In genomic region chr4:141075553-141075952, GRCh38 we compare ENCODE assay signal across 23 cellular contexts. TPM values are rescaled to one million over a fixed set of nuclear protein-coding genes. Genes with fewer than 3 reads are reported as not detected.
DNase-seq lines count a peak whose midpoint lies in the region; ATAC-seq, FAIRE-seq and TF ChIP-seq lines count a peak whose summit lies in the region.
"Had no signal": no experiment of that assay in that cellular context is flagged by ENCODE, and none has a peak within 500 bp of the region (broad histone marks: within the 10 kb centered on the region; RNA-seq: fewer than 3 reads in every experiment).

No MANE protein-coding gene starts in this region.

- H2AK5ac ChIP-seq in IMR-90 (ENCODE audit: low read depth, low read length): no peak overlapping the region

- no peaks in the 10 kb centered on the region for H3K79me2 ChIP-seq in HepG2 (ENCODE audit: insufficient read depth, low read length)
- H3K79me2 ChIP-seq in K562 (ENCODE audit: control insufficient read depth, insufficient read depth, low read length): no peaks in the 10 kb centered on the region

- H3K27ac ChIP-seq in HepG2 (ENCODE audit: extremely low read length, insufficient read depth, low read length) (no peak overlapping the region), right lobe of liver (no peak overlapping the region), IMR-90 (ENCODE audit: insufficient read depth, low read length) (no peak overlapping the region), K562 (ENCODE audit: extremely low read depth, low read depth, low read length) (no peak overlapping the region)
- no peak overlapping the region for H3K27ac ChIP-seq in CD8-positive, alpha-beta T cell (ENCODE audit: low read depth, low read length)
- H3K27ac ChIP-seq: BLaER1 had no signal

- dilution Hi-C loops in IMR-90 (cut with HindIII; ENCODE audit: low sequenced_read_pairs, unreplicated experiment): no loop called here

- peaks cover 0 to 5% of the 10 kb centered on the region in 2 experiments; a peak in 1 of 4 replicates for H3K79me1 ChIP-seq in IMR-90 (ENCODE audit: low read depth in 1 of 2, low read length in 2 of 2)

- no peak overlapping the region for H2BK120ac ChIP-seq in IMR-90 (ENCODE audit: low read depth, low read length)

- no peaks in the 10 kb centered on the region for H3K9me1 ChIP-seq in IMR-90 (ENCODE audit: insufficient read depth, low read length)
- H3K9me1 ChIP-seq in K562 (ENCODE audit: control insufficient read depth, insufficient read depth, low read length): no peaks in the 10 kb centered on the region

- FAIRE-seq in HepG2 (lab: Jason Lieb, UNC) (no peak), K562 (lab: Jason Lieb, UNC) (no peak)
- FAIRE-seq: A204.1, D721Med, G401.6, GM12891, GM19239 had no signal

- H3K27me3 Mint-ChIP-seq in CD8-positive, alpha-beta T cell (ENCODE audit: low read depth): no peaks in the 10 kb centered on the region
- no peaks in the 10 kb centered on the region for H3K27me3 Mint-ChIP-seq in glutamatergic neuron (ENCODE audit: unreplicated experiment)

- no peak overlapping the region for H3K27ac Mint-ChIP-seq in CD8-positive, alpha-beta T cell
- no peak overlapping the region for H3K27ac Mint-ChIP-seq in glutamatergic neuron (ENCODE audit: unreplicated experiment)
- H3K27ac Mint-ChIP-seq: CD14-positive monocyte; CD4-positive, alpha-beta memory T cell; CD4-positive, CD25-positive, alpha-beta regulatory T cell had no signal

- no peak overlapping the region for H2AFZ ChIP-seq in HepG2 (ENCODE audit: low read length)
- no peak overlapping the region for H2AFZ ChIP-seq in IMR-90 (replicated peaks; ENCODE audit: low read length, poor library complexity)
- H2AFZ ChIP-seq in K562 (ENCODE audit: low read depth, low read length): no peak overlapping the region

- H3K27me3 ChIP-seq in HepG2 (ENCODE audit: control insufficient read depth in 1 of 2, insufficient read depth in 2 of 2, low read length in 2 of 2): 0 out of 5 replicates have a peak, but pooled peaks cover 0 to 1% of the 10 kb centered on the region in 2 experiments
- H3K27me3 ChIP-seq in right lobe of liver: no peaks in the 10 kb centered on the region
- H3K27me3 ChIP-seq in IMR-90 (ENCODE audit: control insufficient read depth, insufficient read depth, low read length): no peaks in the 10 kb centered on the region
- H3K27me3 ChIP-seq in K562 (ENCODE audit: control insufficient read depth in 2 of 2, insufficient read depth in 2 of 2, low read length in 2 of 2): no peaks in the 10 kb centered on the region
- no peaks in the 10 kb centered on the region for H3K27me3 ChIP-seq in CD8-positive, alpha-beta T cell (ENCODE audit: insufficient read depth, low read length)
- H3K27me3 ChIP-seq: BE2C, BLaER1 had no signal

- H3K4me2 ChIP-seq in HepG2 (ENCODE audit: low read depth, low read length) (no peak overlapping the region), IMR-90 (ENCODE audit: low read depth, low read length) (no peak overlapping the region), K562 (ENCODE audit: insufficient read depth, low read length) (no peak overlapping the region)
- H3K4me2 ChIP-seq: BLaER1 had no signal

- TF ChIP-seq RAD21 in HepG2 (CRISPR knock-in tag; IDR thresholded peaks at IDR 0.05): no peak
- no peak for TF ChIP-seq RAD21 in IMR-90 (IDR thresholded peaks at IDR 0.05; ENCODE audit: low read length)
- no peak for TF ChIP-seq RAD21 in K562 (CRISPR knock-in tag; conservative IDR thresholded peaks at IDR 0.05 in 1 of 2, IDR thresholded peaks at IDR 0.05 in 1 of 2)

- no peak overlapping the region for H2BK20ac ChIP-seq in IMR-90 (ENCODE audit: low read depth, low read length)

- H3K36me3 ChIP-seq in HepG2 (replicated peaks in 1 of 2; ENCODE audit: control insufficient read depth in 1 of 2, insufficient read depth in 2 of 2, low read length in 2 of 2): no peaks in the 10 kb centered on the region
- no peaks in the 10 kb centered on the region for H3K36me3 ChIP-seq in right lobe of liver
- no peaks in the 10 kb centered on the region for H3K36me3 ChIP-seq in IMR-90 (ENCODE audit: control insufficient read depth, insufficient read depth, low read length)
- no peaks in the 10 kb centered on the region for H3K36me3 ChIP-seq in K562 (ENCODE audit: control insufficient read depth, insufficient read depth, low read length)
- no peaks in the 10 kb centered on the region for H3K36me3 ChIP-seq in CD8-positive, alpha-beta T cell (ENCODE audit: insufficient read depth, low read length)
- H3K36me3 ChIP-seq: BE2C, BLaER1 had no signal

- H3K9me3 ChIP-seq in HepG2 (ENCODE audit: low read length) (no peaks in the 10 kb centered on the region), right lobe of liver (no peaks in the 10 kb centered on the region), IMR-90 (ENCODE audit: control insufficient read depth, insufficient read depth, low read length) (no peaks in the 10 kb centered on the region), K562 (replicated peaks; ENCODE audit: control insufficient read depth, insufficient read depth, low read depth, low read length) (no peaks in the 10 kb centered on the region)
- no peaks in the 10 kb centered on the region for H3K9me3 ChIP-seq in CD8-positive, alpha-beta T cell (ENCODE audit: low read length)
- H3K9me3 ChIP-seq: BE2C, BLaER1, Caco-2 had no signal

- no peak overlapping the region for H3K18ac ChIP-seq in IMR-90 (ENCODE audit: low read depth, low read length)

- ATAC-seq in HepG2: no peak
- no peak for ATAC-seq in right lobe of liver
- ATAC-seq in IMR-90 (ENCODE audit: low read depth): no peak
- no peak for ATAC-seq in K562
- no peak for ATAC-seq in CD8-positive, alpha-beta T cell

- intact Hi-C loops in HepG2 (cut with micrococcal nuclease; ENCODE audit: unreplicated experiment) (no loop called here), right lobe of liver (cut with DNase I) (no loop called here), IMR-90 (cut with micrococcal nuclease) (no loop called here), K562 (cut with micrococcal nuclease) (no loop called here)
- intact Hi-C loops in CD8-positive, alpha-beta T cell (cut with DNase I, micrococcal nuclease): no loop called here

- no peak overlapping the region for H3K4me3 Mint-ChIP-seq in CD8-positive, alpha-beta T cell
- no peak overlapping the region for H3K4me3 Mint-ChIP-seq in glutamatergic neuron (ENCODE audit: unreplicated experiment)
- H3K4me3 Mint-ChIP-seq: CD14-positive monocyte; CD4-positive, alpha-beta memory T cell; CD4-positive, CD25-positive, alpha-beta regulatory T cell had no signal

- H3K56ac ChIP-seq in IMR-90 (ENCODE audit: extremely low read depth, insufficient read depth, low read length): no peak overlapping the region

- H3K9ac ChIP-seq in HepG2 (ENCODE audit: insufficient read depth, low read depth, low read length) (no peak overlapping the region), IMR-90 (ENCODE audit: low read depth, low read length) (no peak overlapping the region), K562 (ENCODE audit: insufficient read depth in 1 of 2, low read depth in 2 of 2, low read length in 2 of 2) (no peak overlapping the region)
- H3K9ac ChIP-seq: BLaER1 had no signal

- no peak overlapping the region for H2AK9ac ChIP-seq in IMR-90 (replicated peaks; ENCODE audit: low read depth, low read length, poor library complexity)

- in situ Hi-C loops in HepG2 (cut with HindIII; ENCODE audit: extremely low pct_ligation_motif_present, low pct_unique_long_range_greater_than_20kb): no loop called here
- in situ Hi-C loops in IMR-90 (cut with MboI; ENCODE audit: low sequenced_read_pairs): no loop called here
- in situ Hi-C loops in K562 (cut with MboI): no loop called here

- H4K20me1 ChIP-seq in HepG2 (ENCODE audit: insufficient read depth, low read length) (no peaks in the 10 kb centered on the region), IMR-90 (ENCODE audit: insufficient read depth, low read length) (no peaks in the 10 kb centered on the region), K562 (replicated peaks; ENCODE audit: control insufficient read depth, insufficient read depth, low read length) (no peaks in the 10 kb centered on the region)
- H4K20me1 ChIP-seq: BLaER1 had no signal

- H3K36me3 Mint-ChIP-seq in CD8-positive, alpha-beta T cell: no peaks in the 10 kb centered on the region
- H3K36me3 Mint-ChIP-seq in glutamatergic neuron (ENCODE audit: unreplicated experiment): no peaks in the 10 kb centered on the region
- H3K36me3 Mint-ChIP-seq: CD14-positive monocyte; CD4-positive, alpha-beta memory T cell; CD4-positive, CD25-positive, alpha-beta regulatory T cell had no signal

- DNase-seq in HepG2 (ENCODE audit: low spot score): no peak
- no peak for DNase-seq in right lobe of liver
- no peak for DNase-seq in IMR-90
- DNase-seq in K562 (ENCODE audit: extremely low read depth in 1 of 4, low spot score in 3 of 4): no peak
- no peak for DNase-seq in NCI-H1092 treated with DMSO at 0.1 percent for 48 hours (lab: John Stamatoyannopoulos, UW)
- DNase-seq in CD8-positive, alpha-beta T cell: no peak
- DNase-seq in glutamatergic neuron: no peak
- DNase-seq: 8988T; AML-193; BE2C; Caco-2; Calu3; CD4-positive, alpha-beta memory T cell; CD4-positive, CD25-positive, alpha-beta regulatory T cell; DMS79 treated with DMSO at 0.1 percent for 48 hours; GF-D8 had no signal

- no peak overlapping the region for H4K91ac ChIP-seq in IMR-90 (ENCODE audit: insufficient read depth, low read depth, low read length)

- H4K5ac ChIP-seq in IMR-90 (ENCODE audit: low read depth, low read length): no peak overlapping the region

- no peaks in the 10 kb centered on the region for H3K4me1 Mint-ChIP-seq in CD8-positive, alpha-beta T cell (ENCODE audit: low read depth)
- H3K4me1 Mint-ChIP-seq in glutamatergic neuron (ENCODE audit: low read depth, unreplicated experiment): peaks cover 9% of the 10 kb centered on the region
- H3K4me1 Mint-ChIP-seq: CD4-positive, alpha-beta memory T cell; CD4-positive, CD25-positive, alpha-beta regulatory T cell had no signal

- H3K14ac ChIP-seq in IMR-90 (replicated peaks; ENCODE audit: low read depth, low read length): no peak overlapping the region

- no peak overlapping the region for H3K4ac ChIP-seq in IMR-90 (ENCODE audit: low read depth, low read length)

- TF ChIP-seq EP300 in HepG2 (IDR thresholded peaks at IDR 0.05; ENCODE audit: low read depth in 2 of 2, low read length in 2 of 2) (no peak), HepG2 (CRISPR knock-in tag; IDR thresholded peaks at IDR 0.05; ENCODE audit: borderline replicate concordance) (no peak), K562 (IDR thresholded peaks at IDR 0.05; ENCODE audit: low read length) (no peak)

- POLR2A ChIA-PET in HepG2 (lab: Yijun Ruan, JAX) (no interaction called here), IMR-90 (lab: Charles Lee; ENCODE audit: unreplicated experiment) (no interaction called here), K562 (lab: Yijun Ruan, JAX) (no interaction called here)
- POLR2A ChIA-PET in CD8-positive, alpha-beta T cell (lab: Charles Lee): no interaction called here

- no peak for TF ChIP-seq CTCF in HepG2 (CRISPR knock-in tag; IDR thresholded peaks at IDR 0.05)
- TF ChIP-seq CTCF in right lobe of liver (IDR thresholded peaks at IDR 0.05): no peak
- no peak for TF ChIP-seq CTCF in IMR-90 (conservative IDR thresholded peaks at IDR 0.05; ENCODE audit: low read depth, low read length)
- no peak for TF ChIP-seq CTCF in K562 (IDR thresholded peaks at IDR 0.05 in 2 of 3, conservative IDR thresholded peaks at IDR 0.05 in 1 of 3; ENCODE audit: insufficient read depth in 2 of 3, low read depth in 1 of 3, low read length in 3 of 3)
- no peak for TF ChIP-seq CTCF in CD8-positive, alpha-beta T cell (IDR thresholded peaks at IDR 0.05)
- no peak for TF ChIP-seq CTCF in glutamatergic neuron (IDR thresholded peaks at IDR 0.05; ENCODE audit: partially characterized antibody, unreplicated experiment)

- TF ChIP-seq POLR2A in HepG2 (IDR thresholded peaks at IDR 0.05; ENCODE audit: insufficient read depth in 1 of 2, low read depth in 2 of 2, low read length in 2 of 2) (no peak), right lobe of liver (IDR thresholded peaks at IDR 0.05) (no peak), IMR-90 (IDR thresholded peaks at IDR 0.05; ENCODE audit: low read depth, low read length) (no peak), K562 (conservative IDR thresholded peaks at IDR 0.05) (no peak)

- BruUV-seq in HepG2 (replicated peaks; lab: Mats Ljungman, UMichigan) (no TSS peak), IMR-90 (replicated peaks; lab: Mats Ljungman, UMichigan) (no TSS peak), K562 (replicated peaks; lab: Mats Ljungman, UMichigan) (no TSS peak)

- H4K8ac ChIP-seq in IMR-90 (ENCODE audit: low read depth in 2 of 2, low read length in 2 of 2): no peak overlapping the region

- no peak overlapping the region for H2BK5ac ChIP-seq in IMR-90 (ENCODE audit: low read depth, low read length, poor library complexity, severe bottlenecking)

- no peak overlapping the region for H3K4me3 ChIP-seq in HepG2 (replicated peaks in 1 of 3; ENCODE audit: insufficient read depth in 1 of 3, low read depth in 2 of 3, low read length in 3 of 3)
- H3K4me3 ChIP-seq in right lobe of liver: no peak overlapping the region
- H3K4me3 ChIP-seq in IMR-90 (ENCODE audit: insufficient read depth, low read depth, low read length): no peak overlapping the region
- no peak overlapping the region for H3K4me3 ChIP-seq in K562
- H3K4me3 ChIP-seq in CD8-positive, alpha-beta T cell (ENCODE audit: low read depth, low read length): no peak overlapping the region
- H3K4me3 ChIP-seq: BLaER1 had no signal

- CTCF ChIA-PET in HepG2 (lab: Yijun Ruan, JAX; ENCODE audit: low intra/inter-chr PET ratio, low total read pairs) (no interaction called here), IMR-90 (lab: Yijun Ruan, JAX) (no interaction called here), K562 (lab: Yijun Ruan, JAX; ENCODE audit: low intra/inter-chr PET ratio) (no interaction called here)
- CTCF ChIA-PET in CD8-positive, alpha-beta T cell (lab: Charles Lee): no interaction called here

- no peaks in the 10 kb centered on the region for H3K9me3 Mint-ChIP-seq in CD8-positive, alpha-beta T cell
- H3K9me3 Mint-ChIP-seq in glutamatergic neuron (ENCODE audit: unreplicated experiment): peaks cover under 1% of the 10 kb centered on the region
- H3K9me3 Mint-ChIP-seq: CD14-positive monocyte; CD4-positive, alpha-beta memory T cell had no signal

- H3K4me1 ChIP-seq in HepG2 (ENCODE audit: insufficient read depth, low read length): no peaks in the 10 kb centered on the region
- no peaks in the 10 kb centered on the region for H3K4me1 ChIP-seq in right lobe of liver
- H3K4me1 ChIP-seq in IMR-90 (ENCODE audit: control insufficient read depth, insufficient read depth, low read length): peaks cover 3% of the 10 kb centered on the region; the same call in 1 of the 2 replicates
- no peaks in the 10 kb centered on the region for H3K4me1 ChIP-seq in K562 (replicated peaks in 1 of 2; ENCODE audit: control insufficient read depth in 2 of 2, insufficient read depth in 2 of 2, low read length in 2 of 2)
- H3K4me1 ChIP-seq in CD8-positive, alpha-beta T cell (ENCODE audit: insufficient read depth, low read length): no peaks in the 10 kb centered on the region
- H3K4me1 ChIP-seq: BLaER1, Caco-2 had no signal

- H2BK15ac ChIP-seq in IMR-90 (ENCODE audit: low read depth, low read length): no peak overlapping the region

- no peak overlapping the region for H3K23ac ChIP-seq in IMR-90 (ENCODE audit: low read depth, low read length)

RNA-seq across cellular contexts. Expression of gene RNF150, which starts 57.7 kb away (rescaled TPM):
- total RNA-seq in HepG2 (2016; rRNA removed; fragmentation: Illumina TruSeq; extraction: Trizol) (0.02 TPM in 1 of 2 replicates, not detected in the other), right lobe of liver (1 to 10 TPM; 1.2 to 1.8 (median 1.5) TPM), IMR-90 (2012; rRNA removed) (10.6 and 18.1 TPM in 2 replicates), K562 (2014; rRNA removed) (not detected in 2 replicates), K562 (2014; rRNA removed; fragmentation: Illumina TruSeq; extraction: Trizol) (not detected in 2 replicates), K562 (2015; rRNA removed; fragmentation: Illumina TruSeq; extraction: Trizol) (not detected in 2 replicates), K562 (2021) (0.04 and 0.09 TPM in 2 replicates), glutamatergic neuron (ENCODE audit: unreplicated experiment) (23.3 TPM)
- total RNA-seq in HepG2 (2016; cell fraction: cytosol; rRNA removed; fragmentation: Illumina TruSeq; extraction: Trizol; ENCODE audit: low read depth): 0.51 TPM in 1 of 2 replicates, not detected in the other
- total RNA-seq in HepG2 (2016; cell fraction: insoluble cytoplasmic fraction; rRNA removed; fragmentation: Illumina TruSeq; extraction: Trizol): 0.06 TPM in 1 of 2 replicates, not detected in the other
- total RNA-seq in HepG2 (2016; cell fraction: membrane; rRNA removed; fragmentation: Illumina TruSeq; extraction: Trizol): not detected in 2 replicates
- 0.09 TPM in 1 of 2 replicates, not detected in the other for total RNA-seq in HepG2 (2016; cell fraction: nucleus; rRNA removed; fragmentation: Illumina TruSeq; extraction: Trizol)
- polyA plus RNA-seq in HepG2 (2011; rRNA removed) (0.03 and 0.08 TPM in 2 replicates), IMR-90 (2012; rRNA removed) (6.2 and 6.6 TPM in 2 replicates), K562 (2011; rRNA removed) (not detected in 2 replicates), K562 (2014; fragmentation: Illumina TruSeq; extraction: Trizol) (not detected in 2 replicates), K562 (2014; fragmentation: Nextera tagmentation; extraction: Ambion mirVana) (not detected), K562 (2014; rRNA removed) (not detected in 2 replicates)
- under 0.01 TPM in 1 of 2 replicates, not detected in the other for polyA plus RNA-seq in HepG2 (2011; cell fraction: cytosol; rRNA removed)
- 0.07 TPM in 1 of 2 replicates, not detected in the other for polyA plus RNA-seq in HepG2 (2011; cell fraction: nucleus; rRNA removed)
- polyA plus RNA-seq in HepG2 (2012): 0.01 TPM in 1 of 2 replicates, not detected in the other
- not detected in 2 replicates for polyA plus RNA-seq in HepG2 (2016; cell fraction: cytosol; fragmentation: Illumina TruSeq; extraction: Trizol; ENCODE audit: low read depth)
- polyA plus RNA-seq in HepG2 (2016; cell fraction: insoluble cytoplasmic fraction; fragmentation: Illumina TruSeq; extraction: Trizol; ENCODE audit: low read depth): not detected in 2 replicates
- polyA plus RNA-seq in HepG2 (2016; cell fraction: membrane; fragmentation: Illumina TruSeq; extraction: Trizol; ENCODE audit: low read depth): not detected in 2 replicates
- polyA plus RNA-seq in HepG2 (2016; cell fraction: nucleus; fragmentation: Illumina TruSeq; extraction: Trizol; ENCODE audit: insufficient read depth, low read depth): 0.04 TPM in 1 of 2 replicates, not detected in the other
- not detected in 2 replicates for polyA minus RNA-seq in HepG2 (2011; rRNA and poly(A)+ RNA removed; ENCODE audit: low replicate concordance)
- polyA minus RNA-seq in HepG2 (2011; cell fraction: cytosol; rRNA and poly(A)+ RNA removed): not detected in 2 replicates
- polyA minus RNA-seq in HepG2 (2011; cell fraction: nucleus; rRNA and poly(A)+ RNA removed): under 0.01 TPM in 1 of 2 replicates, not detected in the other
- 3.6 and 8.7 TPM in 2 replicates for polyA plus RNA-seq in IMR-90 (2012; cell fraction: cytosol; rRNA removed)
- polyA plus RNA-seq in IMR-90 (2012; cell fraction: nucleus; rRNA removed; ENCODE audit: low replicate concordance): 5.9 and 7.3 TPM in 2 replicates
- total RNA-seq in K562 (2011; cell fraction: chromatin; rRNA removed; ENCODE audit: low replicate concordance): not detected in 2 replicates
- total RNA-seq in K562 (2011; cell fraction: nucleolus; rRNA removed): not detected in 2 replicates
- total RNA-seq in K562 (2011; cell fraction: nucleoplasm; rRNA removed): not detected in 2 replicates
- polyA plus RNA-seq in K562 (2011; cell fraction: cytosol; rRNA removed): not detected in 2 replicates
- polyA plus RNA-seq in K562 (2011; cell fraction: nucleus; rRNA removed): not detected in 2 replicates
- polyA plus RNA-seq in K562 (2012): not detected in 2 replicates
- polyA minus RNA-seq in K562 (2011; rRNA and poly(A)+ RNA removed): not detected in 2 replicates
- not detected in 2 replicates for polyA minus RNA-seq in K562 (2011; cell fraction: cytosol; rRNA and poly(A)+ RNA removed)
- not detected in 2 replicates for polyA minus RNA-seq in K562 (2011; cell fraction: nucleus; rRNA and poly(A)+ RNA removed)
- not detected for total RNA-seq in CD8-positive, alpha-beta T cell
- total RNA-seq: CD4-positive, alpha-beta memory T cell had no signal
- polyA plus RNA-seq: CD4-positive, alpha-beta memory T cell; CD4-positive, CD25-positive, alpha-beta regulatory T cell had no signal

Comparison
In these comparisons a context has a peak if more than half of its experiments do, and no peak if none do; other contexts are left out.
1. Of the 241 proteins assayed by ChIP-seq in both HepG2 and K562: peak only in HepG2: none; only in K562: MAFG; in both: none; in neither: 239; mixed calls (peak in some experiments, not most) for 1.